In the genomic region with DNA sequence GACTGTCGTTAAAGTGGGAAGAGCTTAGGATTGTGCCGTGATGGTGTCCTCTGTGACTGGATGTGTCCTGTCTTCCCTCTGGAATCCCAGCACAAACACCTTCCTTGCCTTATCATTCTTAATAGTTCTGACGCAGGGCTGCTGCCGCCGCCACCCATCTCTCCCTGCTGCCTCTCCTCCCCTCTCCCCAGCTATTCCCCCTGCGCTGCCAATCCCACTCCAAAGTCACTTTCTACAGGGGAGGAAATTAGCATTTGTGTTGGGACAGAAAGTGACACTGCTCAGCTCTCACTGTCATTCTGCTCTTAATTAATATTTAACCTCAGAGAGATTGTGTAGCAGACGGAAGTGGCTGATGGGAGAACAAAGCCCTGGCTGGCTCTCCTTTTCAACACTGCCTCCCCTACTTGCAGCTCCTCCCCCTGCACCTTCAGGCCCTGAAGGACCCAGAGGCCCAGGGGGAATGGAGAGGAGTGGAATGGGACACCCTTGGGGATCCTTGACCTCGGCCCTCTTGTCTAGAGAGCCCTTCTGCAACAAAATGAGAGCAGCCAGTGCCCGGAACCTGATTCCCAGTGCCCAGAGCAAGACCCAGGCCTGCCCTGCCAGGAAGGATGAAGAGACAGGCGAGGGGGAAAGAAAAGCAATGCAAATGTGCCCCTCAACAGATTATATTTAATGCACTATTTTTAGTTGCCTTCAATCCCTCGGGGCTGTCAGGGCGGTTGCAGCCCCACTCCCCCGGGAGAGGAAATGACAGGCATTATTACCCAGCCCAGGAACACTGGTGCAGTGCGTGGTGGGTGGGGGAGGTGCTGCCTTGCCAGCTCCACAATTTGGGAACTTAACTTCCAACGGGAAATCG, we compare ENCODE assay signal across 9 cellular contexts. TPM values are rescaled to one million over a fixed set of nuclear protein-coding genes. Genes with fewer than 3 reads are reported as not detected.
DNase-seq lines count a peak whose midpoint lies in the region; ATAC-seq, FAIRE-seq and TF ChIP-seq lines count a peak whose summit lies in the region.
"Had no signal": no experiment of that assay in that cellular context is flagged by ENCODE, and none has a peak within 500 bp of the region (broad histone marks: within the 10 kb centered on the region; RNA-seq: fewer than 3 reads in every experiment).

No MANE protein-coding gene starts in this region.

- no peaks in the 10 kb centered on the region for H3K9me3 Mint-ChIP-seq in naive thymus-derived CD4-positive, alpha-beta T cell

- no peaks in the 10 kb centered on the region; the same call in 1 of the 2 replicates for H3K23me2 ChIP-seq in H1 (ENCODE audit: low read depth, low read length)

- no peak overlapping the region; the same call in 1 of the 2 replicates for H2BK20ac ChIP-seq in H1 (ENCODE audit: low read length)

- intact Hi-C loops in heart right ventricle (cut with DNase I): loop anchor here in 3 of 10 donors (2.0 to 5.0 kb wide), 3 partner anchors 43 to 48 kb away; no protein-coding TSS in a partner anchor
- intact Hi-C loops in cardiac septum (cut with DNase I): loop anchor here (5.0 kb wide), 1 partner anchor 48 kb away; no protein-coding TSS in a partner anchor
- intact Hi-C loops in naive thymus-derived CD4-positive, alpha-beta T cell (cut with micrococcal nuclease): no loop called here

- H4K20me1 ChIP-seq in H1 (replicated peaks in 1 of 2; ENCODE audit: control insufficient read depth in 1 of 2, insufficient read depth in 2 of 2, low read length in 2 of 2): peaks cover 0 to 2% of the 10 kb centered on the region in 2 experiments

- no peak for FAIRE-seq in H1 (lab: Jason Lieb, UNC)

- H3K4ac ChIP-seq in H1 (replicated peaks; ENCODE audit: insufficient read length, low read depth, low read length): no peak overlapping the region

- H2BK5ac ChIP-seq in H1 (ENCODE audit: low read depth, low read length): peak overlapping the region; percentile 32; the same call in 1 of the 2 replicates

- POLR2A ChIA-PET in H1 (lab: Charles Lee; ENCODE audit: partially characterized antibody): interaction anchor here (1.3 to 2.5 kb wide), 3 partner anchors 10 to 13 kb away, joined by 3 to 11 read pairs (median 3); no protein-coding TSS in a partner anchor
- POLR2A ChIA-PET in naive thymus-derived CD4-positive, alpha-beta T cell (lab: Charles Lee): interaction anchor here (0.5 to 1.5 kb wide), 2 partner anchors 19 to 64 kb away, joined by 3 read pairs; no protein-coding TSS in a partner anchor

- H3K36me3 ChIP-seq in heart right ventricle (no peaks in the 10 kb centered on the region), H1 (ENCODE audit: control insufficient read depth in 2 of 4, insufficient read depth in 4 of 4, low read length in 3 of 4) (no peaks in the 10 kb centered on the region)
- H3K36me3 ChIP-seq in naive thymus-derived CD4-positive, alpha-beta T cell (ENCODE audit: control insufficient read depth in 2 of 3, insufficient read depth in 3 of 3, low read length in 3 of 3): no peaks in the 10 kb centered on the region

- TF ChIP-seq POLR2A in H1 (IDR thresholded peaks at IDR 0.05; ENCODE audit: control extremely low read depth in 1 of 2, low read depth in 2 of 2, low read length in 2 of 2): no peak

- H3K14ac ChIP-seq in H1 (ENCODE audit: insufficient read length): no peak overlapping the region

- no peaks in the 10 kb centered on the region for H3K79me1 ChIP-seq in H1 (ENCODE audit: low read depth, low read length)

- peak overlapping the region; percentile 96; the same call in 1 of the 2 replicates for H2BK15ac ChIP-seq in H1 (ENCODE audit: low read length)

- H3K4me1 ChIP-seq in heart right ventricle: peaks cover 0 to 34% (median 16%) of the 10 kb centered on the region in 9 donors
- H3K4me1 ChIP-seq in H1 (replicated peaks in 1 of 4; ENCODE audit: control insufficient read depth in 3 of 4, insufficient read depth in 4 of 4, low read length in 3 of 4): peaks cover 8 to 15% (median 10%) of the 10 kb centered on the region in 4 experiments
- peaks cover 0 to 5% of the 10 kb centered on the region in 2 donors for H3K4me1 ChIP-seq in naive thymus-derived CD4-positive, alpha-beta T cell (ENCODE audit: control insufficient read depth in 2 of 2, insufficient read depth in 2 of 2, low read length in 2 of 2)

- no peak overlapping the region for H4K5ac ChIP-seq in H1 (ENCODE audit: insufficient read length, low read depth, low read length)

- ATAC-seq in heart right ventricle: peak; percentile 22 to 72 (median 51)
- peak; percentile 96 for ATAC-seq in HG03378 (IDR thresholded peaks at IDR 0.05; ENCODE audit: unreplicated experiment)
- no peak for ATAC-seq in naive thymus-derived CD4-positive, alpha-beta T cell

- DNase-seq in heart right ventricle (peak in 1 of 2 donors; percentile 33), cardiac septum (ENCODE audit: low spot score) (no peak), H1 (ENCODE audit: low read depth in 1 of 2, low spot score in 2 of 2) (no peak), NCI-H748 treated with DMSO at 0.1 percent for 48 hours (lab: John Stamatoyannopoulos, UW) (no peak), NCI-H446 treated with DMSO at 0.1 percent for 48 hours (lab: John Stamatoyannopoulos, UW) (no peak), NCI-H82 treated with DMSO at 0.1 percent for 48 hours (lab: John Stamatoyannopoulos, UW; ENCODE audit: unreplicated experiment) (no peak)
- DNase-seq in naive thymus-derived CD4-positive, alpha-beta T cell: no peak
- DNase-seq: CD4-positive, CD25-positive, alpha-beta regulatory T cell had no signal

- peak overlapping the region; percentile 73; the same call in 1 of the 2 replicates for H3K18ac ChIP-seq in H1 (ENCODE audit: extremely low read depth, low read length)

- H3K27ac ChIP-seq in heart right ventricle: peak overlapping the region in 7 of 10 donors; percentile 3 to 58 (median 40)
- no peak overlapping the region for H3K27ac ChIP-seq in H1 (ENCODE audit: low read depth, low read length)
- H3K27ac ChIP-seq in naive thymus-derived CD4-positive, alpha-beta T cell (ENCODE audit: low read depth, low read length): no peak overlapping the region

- peak overlapping the region; percentile 53; the same call in 1 of the 2 replicates for H2BK12ac ChIP-seq in H1 (ENCODE audit: low read depth, low read length)

- H3K27me3 Mint-ChIP-seq in naive thymus-derived CD4-positive, alpha-beta T cell: peaks cover 6 to 68% (median 15%) of the 10 kb centered on the region in 5 donors

- 31 to 37% methylated on average over 16 of the region's 16 CpGs for WGBS in heart right ventricle, 2 donors
- WGBS in H1 (ENCODE audit: extremely low coverage in 1 of 2, insufficient coverage in 1 of 2, insufficient read length in 1 of 2, insufficient replicate concordance in 2 of 2, low coverage in 1 of 2, low lambda C conversion rate in 2 of 2, missing lambda C conversion rate in 1 of 2), 2 experiments: 55% methylated on average over 16 of the region's 16 CpGs; no CpG with 5 or more reads in 1 of the 2 experiments

- H3K27me3 ChIP-seq in heart right ventricle (peaks cover 0 to 53% (median 34%) of the 10 kb centered on the region in 7 donors), H1 (replicated peaks in 1 of 4; ENCODE audit: control insufficient read depth in 3 of 4, extremely low read depth in 1 of 4, insufficient read depth in 3 of 4, low read length in 3 of 4) (peaks cover 19 to 46% (median 38%) of the 10 kb centered on the region in 4 experiments)
- no peaks in the 10 kb centered on the region for H3K27me3 ChIP-seq in naive thymus-derived CD4-positive, alpha-beta T cell (ENCODE audit: control insufficient read depth in 2 of 2, insufficient read depth in 2 of 2, low read length in 2 of 2)

- no peak overlapping the region for H3K23ac ChIP-seq in H1 (ENCODE audit: insufficient read length)

- H3K4me3 ChIP-seq in heart right ventricle: peak overlapping the region in 1 of 10 donors; percentile 7
- H3K4me3 ChIP-seq in H1 (ENCODE audit: extremely low read depth in 1 of 4, insufficient read depth in 2 of 4, low read depth in 3 of 4, low read length in 4 of 4): peak overlapping the region in 1 of 4 experiments; percentile 12; a peak in 1 of 8 replicates
- no peak overlapping the region for H3K4me3 ChIP-seq in naive thymus-derived CD4-positive, alpha-beta T cell (ENCODE audit: low read length)

- no peak overlapping the region for H2AK5ac ChIP-seq in H1 (ENCODE audit: low read depth, low read length)

- no peak for TF ChIP-seq RAD21 in H1 (IDR thresholded peaks at IDR 0.05 in 1 of 2, conservative IDR thresholded peaks at IDR 0.05 in 1 of 2; ENCODE audit: low read depth in 2 of 2, low read length in 2 of 2)

- H3K4me1 Mint-ChIP-seq in naive thymus-derived CD4-positive, alpha-beta T cell: peaks cover 6 to 30% (median 23%) of the 10 kb centered on the region in 7 donors

- no peak overlapping the region for H4K91ac ChIP-seq in H1 (replicated peaks; ENCODE audit: insufficient read length, low read length)

- H3K9ac ChIP-seq in H1 (replicated peaks in 1 of 4; ENCODE audit: extremely low read depth in 1 of 4, low read depth in 3 of 4, low read length in 3 of 4): 0 out of 7 replicates have a peak overlapping the region, but pooled peaks of 1 of the 4 experiments have one; percentile 40

- H3K4me3 Mint-ChIP-seq in naive thymus-derived CD4-positive, alpha-beta T cell: no peak overlapping the region
- H3K4me3 Mint-ChIP-seq: CD4-positive, CD25-positive, alpha-beta regulatory T cell had no signal

- H4K8ac ChIP-seq in H1 (ENCODE audit: extremely low read depth, insufficient read depth, low read length): peak overlapping the region; percentile 39; the same call in 1 of the 2 replicates

- TF ChIP-seq EP300 in H1 (IDR thresholded peaks at IDR 0.05; ENCODE audit: borderline replicate concordance in 1 of 2, low read depth in 2 of 2, low read length in 2 of 2): no peak

- CTCF ChIA-PET in H1 (lab: Charles Lee; ENCODE audit: partially characterized antibody): interaction anchor here (0.6 to 4.1 kb wide), 17 partner anchors 12 to 151 kb away, joined by 3 to 20 read pairs (median 6); a partner anchor contains a TSS
- CTCF ChIA-PET in naive thymus-derived CD4-positive, alpha-beta T cell (lab: Charles Lee): no interaction called here

- TF ChIP-seq CTCF in heart right ventricle (IDR thresholded peaks at IDR 0.05) (no peak), H1 (IDR thresholded peaks at IDR 0.05; ENCODE audit: control extremely low read depth in 1 of 3, insufficient read depth in 1 of 3, low read depth in 1 of 3, low read length in 3 of 3) (no peak)

- no peak overlapping the region for H3K56ac ChIP-seq in H1 (replicated peaks; ENCODE audit: insufficient read length, low read depth, low read length)

- H3K27ac Mint-ChIP-seq in naive thymus-derived CD4-positive, alpha-beta T cell: no peak overlapping the region

- H3K9me3 ChIP-seq in heart right ventricle (no peaks in the 10 kb centered on the region), H1 (ENCODE audit: insufficient read depth in 2 of 2, low read depth in 1 of 2, low read length in 1 of 2) (no peaks in the 10 kb centered on the region)
- no peaks in the 10 kb centered on the region for H3K9me3 ChIP-seq in naive thymus-derived CD4-positive, alpha-beta T cell (ENCODE audit: control insufficient read depth in 2 of 3, low read length in 3 of 3)

- H3K79me2 ChIP-seq in H1 (ENCODE audit: control insufficient read depth in 1 of 2, insufficient read depth in 2 of 2, low read length in 2 of 2): no peaks in the 10 kb centered on the region

- H2AFZ ChIP-seq in H1 (ENCODE audit: low read length): peak overlapping the region; percentile 76

- H3K4me2 ChIP-seq in H1 (ENCODE audit: insufficient read depth in 1 of 2, low read depth in 2 of 2, low read length in 2 of 2): peak overlapping the region; percentile 47 to 52

- H3K36me3 Mint-ChIP-seq in naive thymus-derived CD4-positive, alpha-beta T cell: no peaks in the 10 kb centered on the region
- H3K36me3 Mint-ChIP-seq: CD4-positive, CD25-positive, alpha-beta regulatory T cell had no signal

- H2BK120ac ChIP-seq in H1 (replicated peaks; ENCODE audit: low read depth, low read length): no peak overlapping the region

RNA-seq across cellular contexts. Expression of a gene that starts 14.7 kb away (rescaled TPM):
- total RNA-seq in heart right ventricle: 1 to 10 TPM; 1.5 to 7.8 (median 4.1) TPM
- polyA plus RNA-seq in heart right ventricle: 10 to 100 TPM in 1 of 2 donors, 1 to 10 TPM in 1; 7.3 to 26.0 TPM
- total RNA-seq in cardiac septum: 6.4 TPM
- total RNA-seq in H1 (2021; fragmentation: NEBNext Ultra II Directional; extraction: Animal tissue kit (Norgen Biotek cat#: 25700)): 0.60 and 0.75 TPM in 2 replicates
- 1.0 and 1.5 TPM in 2 replicates for polyA plus RNA-seq in H1 (2011; rRNA removed)
- 0.54 TPM for polyA plus RNA-seq in H1 (2011; cell fraction: cytosol; rRNA removed)
- 1.7 TPM for polyA plus RNA-seq in H1 (2011; cell fraction: nucleus; rRNA removed)
- polyA plus RNA-seq in H1 (2012, experiment 1 of 2): 0.76 to 1.2 TPM (median 0.92 TPM) in 4 replicates
- polyA plus RNA-seq in H1 (2012, experiment 2 of 2): 0.89 TPM
- polyA plus RNA-seq in H1 (2013, experiment 1 of 2): 1.2 TPM
- 0.83 TPM for polyA plus RNA-seq in H1 (2013, experiment 2 of 2)
- polyA minus RNA-seq in H1 (2011; rRNA and poly(A)+ RNA removed): 0.38 TPM in 1 of 2 replicates, not detected in the other
- polyA minus RNA-seq in H1 (2011; cell fraction: cytosol; rRNA and poly(A)+ RNA removed): not detected
- polyA minus RNA-seq in H1 (2011; cell fraction: nucleus; rRNA and poly(A)+ RNA removed): not detected
- 10 to 100 TPM in 1 of 5 experiments, 1 to 10 TPM in 4; 1.2 to 48.7 (median 4.9) TPM for total RNA-seq in naive thymus-derived CD4-positive, alpha-beta T cell
- not detected for polyA plus RNA-seq in naive thymus-derived CD4-positive, alpha-beta T cell

RNA-seq across cellular contexts. Expression of a gene that starts 27.0 kb away (rescaled TPM):
- 1 to 10 TPM in 5 of 10 donors, under 1 TPM in 5; 0.72 to 2.2 (median 1.1) TPM for total RNA-seq in heart right ventricle
- polyA plus RNA-seq in heart right ventricle: 1 to 10 TPM in 1 of 2 donors, under 1 TPM in 1; 0.55 to 2.3 TPM
- 1.2 TPM for total RNA-seq in cardiac septum
- not detected in 2 replicates for total RNA-seq in H1 (2021; fragmentation: NEBNext Ultra II Directional; extraction: Animal tissue kit (Norgen Biotek cat#: 25700))
- polyA plus RNA-seq in H1 (2011; rRNA removed): 0.18 and 0.35 TPM in 2 replicates
- polyA plus RNA-seq in H1 (2011; cell fraction: cytosol; rRNA removed): not detected
- not detected for polyA plus RNA-seq in H1 (2011; cell fraction: nucleus; rRNA removed)
- 0.16 to 0.42 TPM (median 0.28 TPM) in 3 of 4 replicates, not detected in the other for polyA plus RNA-seq in H1 (2012, experiment 1 of 2)
- polyA plus RNA-seq in H1 (2012, experiment 2 of 2): 0.16 TPM
- not detected for polyA plus RNA-seq in H1 (2013, experiment 1 of 2)
- polyA plus RNA-seq in H1 (2013, experiment 2 of 2): not detected
- not detected in 2 replicates for polyA minus RNA-seq in H1 (2011; rRNA and poly(A)+ RNA removed)
- polyA minus RNA-seq in H1 (2011; cell fraction: cytosol; rRNA and poly(A)+ RNA removed): not detected
- polyA minus RNA-seq in H1 (2011; cell fraction: nucleus; rRNA and poly(A)+ RNA removed): not detected
- total RNA-seq in naive thymus-derived CD4-positive, alpha-beta T cell: 1 to 10 TPM in 2 of 5 experiments, under 1 TPM in 3; 0.19 to 1.7 (median 0.85) TPM
- under 1 TPM in 1 of 2 donors, not detected in 1; 0.32 TPM for polyA plus RNA-seq in naive thymus-derived CD4-positive, alpha-beta T cell

RNA-seq across cellular contexts. Expression of a gene that starts 37.0 kb away (rescaled TPM):
- total RNA-seq in heart right ventricle (10 to 100 TPM; 25.3 to 66.4 (median 44.8) TPM), cardiac septum (50.2 TPM)
- polyA plus RNA-seq in heart right ventricle (10 to 100 TPM; 47.2 to 88.1 TPM), H1 (2011; rRNA removed) (0.09 and 0.19 TPM in 2 replicates)
- 0.17 TPM in 1 of 2 replicates, not detected in the other for total RNA-seq in H1 (2021; fragmentation: NEBNext Ultra II Directional; extraction: Animal tissue kit (Norgen Biotek cat#: 25700))
- 0.21 TPM for polyA plus RNA-seq in H1 (2011; cell fraction: cytosol; rRNA removed)
- polyA plus RNA-seq in H1 (2011; cell fraction: nucleus; rRNA removed): 0.91 TPM
- polyA plus RNA-seq in H1 (2012, experiment 1 of 2): 0.10 to 0.31 TPM (median 0.22 TPM) in 4 replicates
- 0.26 TPM for polyA plus RNA-seq in H1 (2012, experiment 2 of 2)
- polyA plus RNA-seq in H1 (2013, experiment 1 of 2): 0.39 TPM
- polyA plus RNA-seq in H1 (2013, experiment 2 of 2): 0.26 TPM
- 0.32 TPM in 1 of 2 replicates, not detected in the other for polyA minus RNA-seq in H1 (2011; rRNA and poly(A)+ RNA removed)
- not detected for polyA minus RNA-seq in H1 (2011; cell fraction: cytosol; rRNA and poly(A)+ RNA removed)
- not detected for polyA minus RNA-seq in H1 (2011; cell fraction: nucleus; rRNA and poly(A)+ RNA removed)
- total RNA-seq in naive thymus-derived CD4-positive, alpha-beta T cell: 1 to 10 TPM in 4 of 5 experiments, under 1 TPM in 1; 0.39 to 3.4 (median 1.7) TPM
- polyA plus RNA-seq in naive thymus-derived CD4-positive, alpha-beta T cell: 1 to 10 TPM; 1.9 to 4.1 TPM

RNA-seq across cellular contexts. Expression of a gene that starts 51.4 kb away (rescaled TPM):
- total RNA-seq in heart right ventricle (1 to 10 TPM in 9 of 10 donors, under 1 TPM in 1; 0.62 to 4.9 (median 2.0) TPM), cardiac septum (1.8 TPM)
- polyA plus RNA-seq in heart right ventricle (1 to 10 TPM; 4.4 to 4.8 TPM), H1 (2011; rRNA removed) (1.8 and 3.7 TPM in 2 replicates)
- 4.2 and 5.2 TPM in 2 replicates for total RNA-seq in H1 (2021; fragmentation: NEBNext Ultra II Directional; extraction: Animal tissue kit (Norgen Biotek cat#: 25700))
- polyA plus RNA-seq in H1 (2011; cell fraction: cytosol; rRNA removed): 4.8 TPM
- 1.4 TPM for polyA plus RNA-seq in H1 (2011; cell fraction: nucleus; rRNA removed)
- polyA plus RNA-seq in H1 (2012, experiment 1 of 2): 5.5 to 7.6 TPM (median 6.4 TPM) in 4 replicates
- polyA plus RNA-seq in H1 (2012, experiment 2 of 2): 3.0 TPM
- polyA plus RNA-seq in H1 (2013, experiment 1 of 2): 9.1 TPM
- polyA plus RNA-seq in H1 (2013, experiment 2 of 2): 8.7 TPM
- polyA minus RNA-seq in H1 (2011; rRNA and poly(A)+ RNA removed): 1.4 and 2.3 TPM in 2 replicates
- 1.5 TPM for polyA minus RNA-seq in H1 (2011; cell fraction: cytosol; rRNA and poly(A)+ RNA removed)
- 4.6 TPM for polyA minus RNA-seq in H1 (2011; cell fraction: nucleus; rRNA and poly(A)+ RNA removed)
- 1 to 10 TPM in 4 of 5 experiments, under 1 TPM in 1; 1.00 to 1.1 (median 1.0) TPM for total RNA-seq in naive thymus-derived CD4-positive, alpha-beta T cell
- 1 to 10 TPM; 1.7 to 2.3 TPM for polyA plus RNA-seq in naive thymus-derived CD4-positive, alpha-beta T cell

RNA-seq across cellular contexts. Expression of a gene that starts 51.5 kb away (rescaled TPM):
- total RNA-seq in heart right ventricle (10 to 100 TPM; 67.0 to 92.9 (median 74.3) TPM), cardiac septum (42.5 TPM)
- polyA plus RNA-seq in heart right ventricle (10 to 100 TPM; 17.9 to 78.0 TPM), H1 (2011; rRNA removed) (1.9 and 3.7 TPM in 2 replicates)
- total RNA-seq in H1 (2021; fragmentation: NEBNext Ultra II Directional; extraction: Animal tissue kit (Norgen Biotek cat#: 25700)): 1.7 and 2.3 TPM in 2 replicates
- polyA plus RNA-seq in H1 (2011; cell fraction: cytosol; rRNA removed): 3.5 TPM
- 4.7 TPM for polyA plus RNA-seq in H1 (2011; cell fraction: nucleus; rRNA removed)
- 1.7 to 3.0 TPM (median 2.9 TPM) in 4 replicates for polyA plus RNA-seq in H1 (2012, experiment 1 of 2)
- polyA plus RNA-seq in H1 (2012, experiment 2 of 2): 0.42 TPM
- 3.6 TPM for polyA plus RNA-seq in H1 (2013, experiment 1 of 2)
- polyA plus RNA-seq in H1 (2013, experiment 2 of 2): 3.7 TPM
- 2.6 and 4.5 TPM in 2 replicates for polyA minus RNA-seq in H1 (2011; rRNA and poly(A)+ RNA removed)
- 0.95 TPM for polyA minus RNA-seq in H1 (2011; cell fraction: cytosol; rRNA and poly(A)+ RNA removed)
- polyA minus RNA-seq in H1 (2011; cell fraction: nucleus; rRNA and poly(A)+ RNA removed): 1.4 TPM
- 10 to 100 TPM in 3 of 5 experiments, 1 to 10 TPM in 2; 6.2 to 11.3 (median 10.4) TPM for total RNA-seq in naive thymus-derived CD4-positive, alpha-beta T cell
- polyA plus RNA-seq in naive thymus-derived CD4-positive, alpha-beta T cell: 1 to 10 TPM; 2.7 to 6.5 TPM

Comparison
In these comparisons a context has a peak if more than half of its experiments do, and no peak if none do; other contexts are left out.
1. H3K27ac ChIP-seq: peak in heart right ventricle (7 of 10); none in H1 (single experiment) and naive thymus-derived CD4-positive, alpha-beta T cell (single experiment).
2. RNA of a gene that starts 37.0 kb away (total RNA-seq): 50.2 TPM in cardiac septum (single experiment) and 25.3 to 66.4 TPM in heart right ventricle; 0.39 to 3.4 TPM in naive thymus-derived CD4-positive, alpha-beta T cell and 0.17 TPM in H1; every median in the first group is over 4 times any median in the second.